In the genomic region with DNA sequence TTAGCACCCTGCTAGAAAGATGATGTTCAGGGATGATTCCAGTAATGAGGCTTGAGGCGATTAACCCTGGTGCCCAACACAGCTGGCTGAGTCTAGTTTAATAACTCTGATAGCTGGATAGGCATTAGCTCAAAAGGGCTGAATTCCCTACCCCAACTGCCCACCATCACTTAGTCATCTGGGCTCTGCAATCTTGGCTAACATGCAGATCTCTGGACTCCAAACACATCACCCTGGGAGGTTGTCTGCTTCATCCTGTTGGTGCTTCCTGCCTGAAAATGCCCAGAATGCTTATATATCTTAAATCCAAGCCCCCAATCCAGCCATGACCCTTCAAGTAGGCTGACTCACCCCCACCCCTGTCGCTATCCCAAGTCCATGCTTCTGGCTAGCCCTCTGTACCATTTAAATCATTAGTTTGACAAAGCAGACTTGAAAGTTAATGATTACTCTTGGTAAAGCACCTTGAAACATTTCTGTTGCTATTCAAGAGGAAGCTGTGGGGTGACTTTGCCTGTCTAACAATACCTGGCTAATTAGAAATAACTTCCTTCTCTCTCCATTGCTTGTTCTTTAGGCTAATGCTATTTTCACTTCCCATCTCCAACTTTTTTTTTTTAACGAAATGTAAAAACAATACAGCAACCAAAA, we compare ENCODE assay signal across 18 cellular contexts.
DNase-seq lines count a peak whose midpoint lies in the region; ATAC-seq, FAIRE-seq and TF ChIP-seq lines count a peak whose summit lies in the region.
"Had no signal": no experiment of that assay in that cellular context is flagged by ENCODE, and none has a peak within 500 bp of the region (broad histone marks: within the 10 kb centered on the region; RNA-seq: fewer than 3 reads in every experiment).

No MANE protein-coding gene starts in this region.

- intact Hi-C loops in CD4-positive, alpha-beta memory T cell (cut with micrococcal nuclease) = no loop called here

- no peak overlapping the region for H2AFZ ChIP-seq in MM.1S (ENCODE audit: low read length)

- ATAC-seq in GM19438 (IDR thresholded peaks at IDR 0.05; ENCODE audit: low read depth, unreplicated experiment) (peak; percentile 91), HG03175 (IDR thresholded peaks at IDR 0.05; ENCODE audit: unreplicated experiment) (peak; percentile 75), HG03045 (IDR thresholded peaks at IDR 0.05; ENCODE audit: unreplicated experiment) (no peak)
- ATAC-seq: Right ventricle myocardium inferior had no signal

- H3K9ac ChIP-seq in MM.1S (ENCODE audit: low read length) = no peak overlapping the region
- H3K9ac ChIP-seq: SK-N-SH had no signal

- H3K27ac Mint-ChIP-seq in CD4-positive, alpha-beta memory T cell = no peak overlapping the region
- H3K27ac Mint-ChIP-seq: CD8-positive, alpha-beta memory T cell had no signal

- no peaks in the 10 kb centered on the region for H3K36me3 Mint-ChIP-seq in CD4-positive, alpha-beta memory T cell
- H3K36me3 Mint-ChIP-seq: CD8-positive, alpha-beta memory T cell had no signal

- H3K4me1 ChIP-seq in CD4-positive, alpha-beta memory T cell (ENCODE audit: insufficient read depth, low read length) = no peaks in the 10 kb centered on the region
- H3K4me1 ChIP-seq in MM.1S (ENCODE audit: low read length) = no peaks in the 10 kb centered on the region

- no peak for TF ChIP-seq POLR2A in H54 (IDR thresholded peaks at IDR 0.05; ENCODE audit: low read depth, low read length)

- FAIRE-seq in islet of Langerhans (lab: Jason Lieb, UNC) (peak; percentile 9), H54 (lab: Jason Lieb, UNC) (no peak)

- DNase-seq in skeletal muscle cell (ENCODE audit: low read depth) (peak; percentile 16), MM.1S (no peak), H54 (ENCODE audit: insufficient read length, low spot score) (no peak)
- DNase-seq in CD4-positive, alpha-beta memory T cell = no peak
- DNase-seq: CD8-positive, alpha-beta memory T cell; HCEC 1CT; KG1; NCI-H1092 treated with DMSO at 0.1 percent for 48 hours; NCI-H187; NCI-H446 treated with DMSO at 0.1 percent for 48 hours; NCI-H748 treated with DMSO at 0.1 percent for 48 hours; SK-N-SH; T-helper 1 cell had no signal

- CTCF ChIA-PET in CD4-positive, alpha-beta memory T cell (lab: Charles Lee; ENCODE audit: partially characterized antibody) = no interaction called here

- TF ChIP-seq CTCF in MM.1S (IDR thresholded peaks at IDR 0.05; ENCODE audit: low read length) = no peak

- no peak overlapping the region for H3K4me3 Mint-ChIP-seq in CD4-positive, alpha-beta memory T cell
- H3K4me3 Mint-ChIP-seq: CD8-positive, alpha-beta memory T cell had no signal

- no peaks in the 10 kb centered on the region for H3K9me2 ChIP-seq in MM.1S (replicated peaks; ENCODE audit: insufficient read depth, low read length)
- H3K9me2 ChIP-seq: SK-N-SH had no signal

- H3K4me2 ChIP-seq in MM.1S (ENCODE audit: low read depth, low read length) = no peak overlapping the region
- H3K4me2 ChIP-seq: SK-N-SH had no signal

- H3K79me2 ChIP-seq in MM.1S (ENCODE audit: low read length) = no peaks in the 10 kb centered on the region

- no peaks in the 10 kb centered on the region for H3K4me1 Mint-ChIP-seq in CD4-positive, alpha-beta memory T cell
- H3K4me1 Mint-ChIP-seq: CD8-positive, alpha-beta memory T cell had no signal

- POLR2A ChIA-PET in CD4-positive, alpha-beta memory T cell (lab: Charles Lee; ENCODE audit: partially characterized antibody) = no interaction called here

- no peaks in the 10 kb centered on the region for H3F3A ChIP-seq in MM.1S (ENCODE audit: insufficient read depth, low read length)

- H3K4me3 ChIP-seq in skeletal muscle cell (ENCODE audit: low read depth, low read length) = no peak overlapping the region
- no peak overlapping the region for H3K4me3 ChIP-seq in CD4-positive, alpha-beta memory T cell (ENCODE audit: low read length in 2 of 2)
- no peak overlapping the region for H3K4me3 ChIP-seq in MM.1S (ENCODE audit: low read length)

- H3K9me3 Mint-ChIP-seq in CD4-positive, alpha-beta memory T cell = peaks cover 0 to 8% (median 3%) of the 10 kb centered on the region in 8 donors

- H4K20me1 ChIP-seq in MM.1S (ENCODE audit: insufficient read depth, low read length) = no peaks in the 10 kb centered on the region

- peaks cover 11 to 20% of the 10 kb centered on the region in 2 donors for H3K27me3 Mint-ChIP-seq in CD4-positive, alpha-beta memory T cell

- H3K36me3 ChIP-seq in CD4-positive, alpha-beta memory T cell (ENCODE audit: insufficient read depth, low read length) = no peaks in the 10 kb centered on the region
- no peaks in the 10 kb centered on the region for H3K36me3 ChIP-seq in MM.1S (replicated peaks; ENCODE audit: insufficient read depth, low read length)

- H3K9me3 ChIP-seq in CD4-positive, alpha-beta memory T cell (ENCODE audit: control insufficient read depth in 1 of 2, low read length in 2 of 2) = no peaks in the 10 kb centered on the region
- H3K9me3 ChIP-seq in MM.1S (replicated peaks; ENCODE audit: insufficient read depth, low read length) = no peaks in the 10 kb centered on the region
- H3K9me3 ChIP-seq: SK-N-SH had no signal

- H3K27me3 ChIP-seq in CD4-positive, alpha-beta memory T cell (ENCODE audit: insufficient read depth, low read length) = peaks cover 4% of the 10 kb centered on the region
- H3K27me3 ChIP-seq in MM.1S (replicated peaks; ENCODE audit: insufficient read depth, low read length) = no peaks in the 10 kb centered on the region

- H3K27ac ChIP-seq in CD4-positive, alpha-beta memory T cell (ENCODE audit: low read depth, low read length) = no peak overlapping the region
- H3K27ac ChIP-seq in MM.1S (ENCODE audit: low read length) = no peak overlapping the region
